ENCODE assay signal across 1 cellular context in genomic region chr22:39207141-39208012, GRCh38.
TF ChIP-seq lines count a peak whose summit lies in the region.

No MANE protein-coding gene starts in this region.

TF ChIP-seq in HepG2, 621 proteins besides CTCF, POLR2A, EP300 and RAD21 (continued from another document):
- TF ChIP-seq ZNF687 (CRISPR knock-in tag; IDR thresholded peaks at IDR 0.05) (peak; percentile 9; the same call in 1 of the 2 replicates), REL (CRISPR knock-in tag; conservative IDR thresholded peaks at IDR 0.05) (no peak), POLR2AphosphoS5 (IDR thresholded peaks at IDR 0.05; ENCODE audit: low read depth, low read length) (no peak), MTERF4 (CRISPR knock-in tag; IDR thresholded peaks at IDR 0.05) (no peak)
